Comparison of ENCODE assay signal across 8 cellular contexts in genomic region chr11:506950-507726, GRCh38. TPM values are rescaled to one million over a fixed set of nuclear protein-coding genes. Genes with fewer than 3 reads are reported as not detected.
DNase-seq lines count a peak whose midpoint lies in the region; ATAC-seq, FAIRE-seq and TF ChIP-seq lines count a peak whose summit lies in the region.

RNH1 (minus strand) TSS chr11:507242; CDS start chr11:502162, 5,080 bp downstream.

- DNase-seq in Ammon's horn (ENCODE audit: low spot score) (peak; percentile 97), GM19239 (ENCODE audit: insufficient read length, low spot score) (peak; percentile 89), NCI-H524 treated with DMSO at 0.1 percent for 48 hours (lab: John Stamatoyannopoulos, UW) (peak; percentile 30), colonic mucosa (peak; percentile 100), left kidney (ENCODE audit: low read depth, low spot score) (peak; percentile 97)
- peak; percentile 99 for DNase-seq in activated CD4-positive, alpha-beta T cell treated with anti-CD3 and anti-CD28 coated beads, Interleukin-2, amount 10 ng/mL, durations not matched to agents 24 days and 14 days
- DNase-seq in stimulated activated CD4-positive, alpha-beta T cell treated with anti-CD3 and anti-CD28 coated beads, Interleukin-1b, Interleukin-23, amount 100 ng/mL, for 48 hours = peak; percentile 99

- TF ChIP-seq CTCF in colonic mucosa (IDR thresholded peaks at IDR 0.05) = no peak

- peaks cover 20% of the 10 kb centered on the region for H3K4me1 ChIP-seq in colonic mucosa

- H3K4me3 Mint-ChIP-seq in activated CD4-positive, alpha-beta T cell treated with anti-CD3 and anti-CD28 coated beads, Interleukin-2, amount 10 ng/mL, durations not matched to agents 24 days and 14 days = peak within 1 kb of the TSS; percentile 98

- no peaks in the 10 kb centered on the region for H3K27me3 Mint-ChIP-seq in activated CD4-positive, alpha-beta T cell treated with anti-CD3 and anti-CD28 coated beads, Interleukin-2, amount 10 ng/mL, durations not matched to agents 24 days and 14 days

- peak within 1 kb of the TSS; percentile 99 for H3K27ac ChIP-seq in colonic mucosa

- peak within 1 kb of the TSS; percentile 90 to 94 for H3K9ac ChIP-seq in colonic mucosa (ENCODE audit: low read depth in 2 of 2, low read length in 2 of 2)

- peak within 1 kb of the TSS; percentile 100 for H3K27ac Mint-ChIP-seq in activated CD4-positive, alpha-beta T cell treated with anti-CD3 and anti-CD28 coated beads, Interleukin-2, amount 10 ng/mL, durations not matched to agents 24 days and 14 days

- peaks cover 28% of the 10 kb centered on the region for H3K36me3 Mint-ChIP-seq in activated CD4-positive, alpha-beta T cell treated with anti-CD3 and anti-CD28 coated beads, Interleukin-2, amount 10 ng/mL, durations not matched to agents 24 days and 14 days (ENCODE audit: low read depth)

- no peaks in the 10 kb centered on the region for H3K36me3 ChIP-seq in colonic mucosa

- peak; percentile 86 for FAIRE-seq in GM19239 (lab: Jason Lieb, UNC)

- no peaks in the 10 kb centered on the region for H3K27me3 ChIP-seq in colonic mucosa

- H3K4me1 Mint-ChIP-seq in activated CD4-positive, alpha-beta T cell treated with anti-CD3 and anti-CD28 coated beads, Interleukin-2, amount 10 ng/mL, durations not matched to agents 24 days and 14 days = peaks cover 24% of the 10 kb centered on the region

- ATAC-seq in HG03457 (IDR thresholded peaks at IDR 0.05; ENCODE audit: unreplicated experiment) = peak; percentile 32

- H3K4me3 ChIP-seq in colonic mucosa = peak within 1 kb of the TSS; percentile 95

- H3K9me3 Mint-ChIP-seq in activated CD4-positive, alpha-beta T cell treated with anti-CD3 and anti-CD28 coated beads, Interleukin-2, amount 10 ng/mL, durations not matched to agents 24 days and 14 days = no peaks in the 10 kb centered on the region

- H3K9me3 ChIP-seq in colonic mucosa = no peaks in the 10 kb centered on the region

- intact Hi-C loops in activated CD4-positive, alpha-beta T cell treated with anti-CD3 and anti-CD28 coated beads, Interleukin-2, amount 10 ng/mL, durations not matched to agents 24 days and 14 days (cut with micrococcal nuclease) = loop anchor here (1.0 to 5.0 kb wide), 10 partner anchors 11 to 300 kb away; partner anchors contain the start of genes BET1L, LRRC56, PHRF1 and PSMD13
- intact Hi-C loops in colonic mucosa (cut with DNase I) = no loop called here

RNA-seq across cellular contexts. Expression of gene RNH1, which starts in this region (rescaled TPM):
- 130 and 134 TPM in 2 replicates for total RNA-seq in activated CD4-positive, alpha-beta T cell treated with anti-CD3 and anti-CD28 coated beads, Interleukin-2, amount 10 ng/mL, durations not matched to agents 24 days and 14 days
- total RNA-seq in colonic mucosa = 100 to 1,000 TPM; 106 to 140 TPM

Comparison
In these comparisons a context has a peak if more than half of its experiments do, and no peak if none do; other contexts are left out.
1. Peak in every context shown above with its lines: DNase-seq, ATAC-seq, H3K4me3 ChIP-seq and H3K27ac ChIP-seq.
2. DNase-seq: peak in every context shown above with its lines; median percentile 100 in colonic mucosa; 99 in activated CD4-positive, alpha-beta T cell treated with anti-CD3 and anti-CD28 coated beads, Interleukin-2, amount 10 ng/mL, durations not matched to agents 24 days and 14 days; 99 in stimulated activated CD4-positive, alpha-beta T cell treated with anti-CD3 and anti-CD28 coated beads, Interleukin-1b, Interleukin-23, amount 100 ng/mL, for 48 hours; 97 in Ammon's horn; 97 in left kidney; 89 in GM19239; 30 in NCI-H524 treated with DMSO at 0.1 percent for 48 hours.